8 cellular contexts compared by ENCODE assay signal in genomic region chr10:110497438-110498086, GRCh38. TPM values are rescaled to one million over a fixed set of nuclear protein-coding genes. Genes with fewer than 3 reads are reported as not detected.
A peak's percentile ranks its signal among the peaks of the same experiment; 100 is the strongest.
DNase-seq lines count a peak whose midpoint lies in the region; FAIRE-seq and TF ChIP-seq lines count a peak whose summit lies in the region.

Gene DUSP5 (plus strand): TSS chr10:110497907. CDS start chr10:110498122, 215 bp downstream.

- H3K4me1 Mint-ChIP-seq in activated naive CD4-positive, alpha-beta T cell treated with anti-CD3 and anti-CD28 coated beads for 36 hours (ENCODE audit: low read depth): peaks cover 43% of the 10 kb centered on the region

- H3K9ac ChIP-seq in SK-N-MC (ENCODE audit: insufficient read length): peak within 1 kb of the TSS; percentile 65

- peaks cover 13 to 17% of the 10 kb centered on the region in 2 experiments for H3K4me1 ChIP-seq in neutrophil (ENCODE audit: control insufficient read depth in 1 of 2, insufficient read depth in 1 of 2, low read depth in 1 of 2, low read length in 1 of 2)

- TF ChIP-seq CTCF in neutrophil (IDR thresholded peaks at IDR 0.05): no peak

- H3K9me3 Mint-ChIP-seq in activated naive CD4-positive, alpha-beta T cell treated with anti-CD3 and anti-CD28 coated beads for 36 hours: no peaks in the 10 kb centered on the region

- intact Hi-C loops in activated naive CD4-positive, alpha-beta T cell treated with anti-CD3 and anti-CD28 coated beads for 36 hours (cut with micrococcal nuclease): loop anchor here (1.0 to 2.0 kb wide), 5 partner anchors 83 to 359 kb away; no protein-coding TSS in a partner anchor

- no peaks in the 10 kb centered on the region for H3K36me3 ChIP-seq in SK-N-MC (ENCODE audit: insufficient read depth, low read length)
- no peaks in the 10 kb centered on the region for H3K36me3 ChIP-seq in neutrophil

- peaks cover 38% of the 10 kb centered on the region for H3K36me3 Mint-ChIP-seq in activated naive CD4-positive, alpha-beta T cell treated with anti-CD3 and anti-CD28 coated beads for 36 hours (ENCODE audit: low read depth)

- H3K4me3 ChIP-seq in SK-N-MC: peak within 1 kb of the TSS; percentile 79
- peak within 1 kb of the TSS; percentile 63 to 74 for H3K4me3 ChIP-seq in neutrophil (ENCODE audit: low read depth in 1 of 2, low read length in 1 of 2)

- peak within 1 kb of the TSS; percentile 97 for H3K4me3 Mint-ChIP-seq in activated naive CD4-positive, alpha-beta T cell treated with anti-CD3 and anti-CD28 coated beads for 36 hours

- peak; percentile 73 for DNase-seq in GF-D8 (lab: John Stamatoyannopoulos, UW)
- DNase-seq in H54 (ENCODE audit: insufficient read length, low spot score): peak; percentile 63
- DNase-seq in M059J (ENCODE audit: low read depth): peak; percentile 92
- DNase-seq in SK-N-MC (ENCODE audit: low read depth, low spot score): no peak
- DNase-seq in activated naive CD4-positive, alpha-beta T cell treated with anti-CD3 and anti-CD28 coated beads for 36 hours: peak; percentile 94
- DNase-seq in frontal cortex (ENCODE audit: low spot score in 2 of 2): peak; percentile 96 to 97
- peak; percentile 20 to 96 (median 78) for DNase-seq in substantia nigra (lab: John Stamatoyannopoulos, UW)

- TF ChIP-seq POLR2A in H54 (IDR thresholded peaks at IDR 0.05; ENCODE audit: low read depth, low read length): peak; percentile 80

- H3K27ac ChIP-seq in SK-N-MC (no peak within 1 kb of the TSS), neutrophil (peak within 1 kb of the TSS; percentile 82), substantia nigra (ENCODE audit: low read depth, low read length, poor library complexity, severe bottlenecking) (peak within 1 kb of the TSS; percentile 55)

- CTCF ChIA-PET in activated naive CD4-positive, alpha-beta T cell treated with anti-CD3 and anti-CD28 coated beads for 36 hours (lab: Charles Lee): interaction anchor here (1.1 to 6.0 kb wide), 3 partner anchors 14 to 143 kb away, joined by 3 to 64 read pairs (median 8); no protein-coding TSS in a partner anchor

- peaks cover 94% of the 10 kb centered on the region for H3K27me3 ChIP-seq in neutrophil

- no peaks in the 10 kb centered on the region for H3K27me3 Mint-ChIP-seq in activated naive CD4-positive, alpha-beta T cell treated with anti-CD3 and anti-CD28 coated beads for 36 hours (ENCODE audit: low read depth)

- H3K9me3 ChIP-seq in SK-N-MC (ENCODE audit: low read depth, low read length) (no peaks in the 10 kb centered on the region), neutrophil (no peaks in the 10 kb centered on the region)

- FAIRE-seq in H54 (lab: Jason Lieb, UNC): no peak
- FAIRE-seq in frontal cortex (lab: Jason Lieb, UNC): no peak

- H3K27ac Mint-ChIP-seq in activated naive CD4-positive, alpha-beta T cell treated with anti-CD3 and anti-CD28 coated beads for 36 hours: peak within 1 kb of the TSS; percentile 94

RNA-seq across cellular contexts. Expression of gene DUSP5, which starts in this region (rescaled TPM):
- total RNA-seq in M059J (2014; rRNA removed; shearing (Covaris generic)): 6.8 and 8.1 TPM in 2 replicates
- 10 to 100 TPM; 51.0 to 53.5 TPM for total RNA-seq in activated naive CD4-positive, alpha-beta T cell treated with anti-CD3 and anti-CD28 coated beads for 36 hours
- 2.0 TPM for total RNA-seq in frontal cortex
